Comparison of ENCODE assay signal across 9 cellular contexts in genomic region chr1:211939876-211940468, GRCh38.
DNase-seq lines count a peak whose midpoint lies in the region; ATAC-seq, FAIRE-seq and TF ChIP-seq lines count a peak whose summit lies in the region.
"Had no signal": no experiment of that assay in that cellular context is flagged by ENCODE, and none has a peak within 500 bp of the region (broad histone marks: within the 10 kb centered on the region; RNA-seq: fewer than 3 reads in every experiment).

No MANE protein-coding gene starts in this region.

- peaks cover 3% of the 10 kb centered on the region for H3K4me1 ChIP-seq in mesenchymal stem cell (ENCODE audit: control insufficient read depth, insufficient read depth, low read depth, low read length)

- H3K4me2 ChIP-seq in mesenchymal stem cell (ENCODE audit: low read length, poor library complexity, severe bottlenecking), result no peak overlapping the region

- TF ChIP-seq POLR2A in H54 (IDR thresholded peaks at IDR 0.05; ENCODE audit: low read depth, low read length), result no peak

- no peak overlapping the region for H3K18ac ChIP-seq in mesenchymal stem cell (ENCODE audit: low read depth in 1 of 2, low read length in 2 of 2)

- H3K36me3 ChIP-seq in mesenchymal stem cell (ENCODE audit: control insufficient read depth in 1 of 2, insufficient read depth in 2 of 2, low read depth in 1 of 2, low read length in 2 of 2), result peaks cover 4 to 27% of the 10 kb centered on the region in 2 experiments

- peak; percentile 78 for ATAC-seq in HG02884 (IDR thresholded peaks at IDR 0.05; ENCODE audit: unreplicated experiment)

- POLR2A ChIA-PET in activated CD4-positive, alpha-beta T cell treated with anti-CD3 and anti-CD28 coated beads, Interleukin-2, amount 10 ng/mL, durations not matched to agents 7 days and 5 days (lab: Charles Lee), result no interaction called here

- no peak overlapping the region for H2BK12ac ChIP-seq in mesenchymal stem cell (ENCODE audit: low read length in 2 of 2)

- H3K27ac Mint-ChIP-seq in activated CD4-positive, alpha-beta T cell treated with anti-CD3 and anti-CD28 coated beads, Interleukin-2, amount 10 ng/mL, durations not matched to agents 7 days and 5 days, result peak overlapping the region; percentile 43

- H3K23ac ChIP-seq in mesenchymal stem cell (ENCODE audit: low read length in 2 of 2), result no peak overlapping the region

- H4K91ac ChIP-seq in mesenchymal stem cell (ENCODE audit: low read length), result no peak overlapping the region

- H2BK15ac ChIP-seq in mesenchymal stem cell (ENCODE audit: low read depth, poor library complexity, severe bottlenecking), result no peak overlapping the region

- no peak overlapping the region for H3K9ac ChIP-seq in mesenchymal stem cell (ENCODE audit: low read length)

- CTCF ChIA-PET in activated CD4-positive, alpha-beta T cell treated with anti-CD3 and anti-CD28 coated beads, Interleukin-2, amount 10 ng/mL, durations not matched to agents 7 days and 5 days (lab: Charles Lee), result interaction anchor here (0.6 to 0.7 kb wide), 3 partner anchors 68 to 602 kb away, joined by 3 to 4 read pairs (median 3); no protein-coding TSS in a partner anchor

- H3K4me1 Mint-ChIP-seq in activated CD4-positive, alpha-beta T cell treated with anti-CD3 and anti-CD28 coated beads, Interleukin-2, amount 10 ng/mL, durations not matched to agents 7 days and 5 days, result peaks cover 40% of the 10 kb centered on the region

- no peak overlapping the region for H4K8ac ChIP-seq in mesenchymal stem cell (ENCODE audit: low read length)

- no peak overlapping the region for H3K4me3 ChIP-seq in mesenchymal stem cell (ENCODE audit: insufficient read depth in 1 of 2, low read depth in 1 of 2, low read length in 2 of 2)

- H2AFZ ChIP-seq in mesenchymal stem cell (ENCODE audit: low read depth, low read length), result no peak overlapping the region

- H3K9me3 Mint-ChIP-seq in activated CD4-positive, alpha-beta T cell treated with anti-CD3 and anti-CD28 coated beads, Interleukin-2, amount 10 ng/mL, durations not matched to agents 7 days and 5 days, result no peaks in the 10 kb centered on the region

- H2BK120ac ChIP-seq in mesenchymal stem cell (ENCODE audit: low read depth, low read length), result no peak overlapping the region

- H2AK5ac ChIP-seq in mesenchymal stem cell (ENCODE audit: low read length, severe bottlenecking), result no peak overlapping the region

- no peaks in the 10 kb centered on the region for H3K9me3 ChIP-seq in mesenchymal stem cell (ENCODE audit: control insufficient read depth, low read length)

- DNase-seq in activated CD4-positive, CD25-positive, alpha-beta regulatory T cell treated with anti-CD3 and anti-CD28 coated beads, Interleukin-2, amount 50 U/mL, for 16 hours (ENCODE audit: low read depth, low spot score), result peak; percentile 6
- DNase-seq in activated CD4-positive, CD25-positive, alpha-beta regulatory T cell treated with anti-CD3 and anti-CD28 coated beads, Interleukin-2, amount 50 U/mL, for 72 hours, result no peak
- peak; percentile 21 for DNase-seq in activated CD4-positive, alpha-beta T cell treated with anti-CD3 and anti-CD28 coated beads, Interleukin-2, amount 10 ng/mL, durations not matched to agents 7 days and 5 days
- peak; percentile 14 to 24 for DNase-seq in stimulated activated CD8-positive, alpha-beta memory T cell treated with anti-CD3 and anti-CD28 coated beads, Interleukin-2, amount 100 ng/mL, for 48 hours (ENCODE audit: low read depth in 2 of 2)
- DNase-seq in mesenchymal stem cell (no peak), iPS-NIHi11 (ENCODE audit: low spot score) (no peak), H54 (ENCODE audit: insufficient read length, low spot score) (no peak)
- DNase-seq: activated CD8-positive, alpha-beta memory T cell treated with anti-CD3 and anti-CD28 coated beads, Interleukin-2, amount 50 U/mL, for 48 hours had no signal

- no peaks in the 10 kb centered on the region for H3K79me1 ChIP-seq in mesenchymal stem cell (replicated peaks; ENCODE audit: low read length, poor library complexity, severe bottlenecking)

- H3K27me3 Mint-ChIP-seq in activated CD4-positive, alpha-beta T cell treated with anti-CD3 and anti-CD28 coated beads, Interleukin-2, amount 10 ng/mL, durations not matched to agents 7 days and 5 days, result no peaks in the 10 kb centered on the region

- H3K27ac ChIP-seq in mesenchymal stem cell (ENCODE audit: low read length, poor library complexity, severe bottlenecking), result no peak overlapping the region

- H3K4me3 Mint-ChIP-seq in activated CD4-positive, alpha-beta T cell treated with anti-CD3 and anti-CD28 coated beads, Interleukin-2, amount 10 ng/mL, durations not matched to agents 7 days and 5 days, result no peak overlapping the region

- H3K36me3 Mint-ChIP-seq in activated CD4-positive, alpha-beta T cell treated with anti-CD3 and anti-CD28 coated beads, Interleukin-2, amount 10 ng/mL, durations not matched to agents 7 days and 5 days (ENCODE audit: low read depth), result peaks cover 32% of the 10 kb centered on the region

- no peak overlapping the region for H2BK5ac ChIP-seq in mesenchymal stem cell (ENCODE audit: low read depth, low read length, poor library complexity, severe bottlenecking)

- no peak overlapping the region for H3K4ac ChIP-seq in mesenchymal stem cell (ENCODE audit: low read depth in 1 of 2, low read length in 2 of 2)

- no peaks in the 10 kb centered on the region for H3K27me3 ChIP-seq in mesenchymal stem cell (ENCODE audit: control insufficient read depth in 1 of 2, insufficient read depth in 1 of 2, low read length in 2 of 2)

- H3K14ac ChIP-seq in mesenchymal stem cell (ENCODE audit: low read length in 2 of 2), result no peak overlapping the region

- 100% methylated on average over 2 of the region's 3 CpGs for WGBS in mesenchymal stem cell

- no peak for FAIRE-seq in H54 (lab: Jason Lieb, UNC)

Comparison
In these comparisons a context has a peak if more than half of its experiments do, and no peak if none do; other contexts are left out.
1. DNase-seq: peak in activated CD4-positive, CD25-positive, alpha-beta regulatory T cell treated with anti-CD3 and anti-CD28 coated beads, Interleukin-2, amount 50 U/mL, for 16 hours (single experiment), activated CD4-positive, alpha-beta T cell treated with anti-CD3 and anti-CD28 coated beads, Interleukin-2, amount 10 ng/mL, durations not matched to agents 7 days and 5 days (single experiment) and stimulated activated CD8-positive, alpha-beta memory T cell treated with anti-CD3 and anti-CD28 coated beads, Interleukin-2, amount 100 ng/mL, for 48 hours (2 of 2); none in activated CD4-positive, CD25-positive, alpha-beta regulatory T cell treated with anti-CD3 and anti-CD28 coated beads, Interleukin-2, amount 50 U/mL, for 72 hours (single experiment), mesenchymal stem cell (single experiment), iPS-NIHi11 (single experiment) and H54 (single experiment).